ENCODE assay signal across 10 cellular contexts in the genomic region with DNA sequence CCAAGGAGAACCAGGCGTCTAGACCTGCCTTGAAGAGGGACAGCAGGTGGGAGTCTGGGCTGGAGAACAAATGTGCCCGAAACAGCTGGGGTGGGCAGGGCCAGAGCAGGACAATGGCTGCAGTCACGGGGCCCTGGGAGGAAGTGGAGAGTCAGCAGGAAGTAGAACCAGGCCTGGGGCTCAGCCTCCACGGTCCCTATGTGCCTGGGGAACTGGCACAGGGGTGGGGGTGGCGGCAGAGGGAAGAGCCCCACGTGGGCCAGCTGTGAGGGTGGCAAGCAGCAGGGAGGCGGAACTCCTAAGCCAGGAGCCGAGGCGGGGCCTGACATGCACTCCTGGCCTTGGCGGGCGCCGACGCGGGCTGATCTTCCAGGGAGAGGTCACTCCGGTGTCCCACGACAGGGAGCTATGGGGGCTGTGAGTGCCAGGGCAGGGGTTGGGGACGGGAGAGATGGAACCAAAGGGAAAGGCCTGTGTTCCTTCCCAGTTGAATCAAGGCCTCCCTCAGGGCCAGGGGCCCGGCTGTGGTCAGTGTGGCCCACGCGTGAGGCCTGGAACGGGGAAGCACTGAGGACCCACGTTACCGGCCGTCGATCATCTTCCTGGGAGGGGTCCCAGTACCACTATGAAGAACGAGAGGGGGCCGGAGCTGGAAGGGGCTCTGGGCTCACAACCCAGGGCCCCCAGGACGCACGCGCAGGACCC. TPM values are rescaled to one million over a fixed set of nuclear protein-coding genes. Genes with fewer than 3 reads are reported as not detected.
DNase-seq lines count a peak whose midpoint lies in the region; TF ChIP-seq lines count a peak whose summit lies in the region.
"Had no signal": no experiment of that assay in that cellular context is flagged by ENCODE, and none has a peak within 500 bp of the region (broad histone marks: within the 10 kb centered on the region; RNA-seq: fewer than 3 reads in every experiment).

No MANE protein-coding gene starts in this region.

- peak overlapping the region; percentile 65 for H3K56ac ChIP-seq in mesendoderm (ENCODE audit: low read length)

- H3K4me3 ChIP-seq in mesendoderm (ENCODE audit: low read length), result no peak overlapping the region

- H3K27ac ChIP-seq in mesendoderm (ENCODE audit: low read depth, low read length) (no peak overlapping the region), substantia nigra (ENCODE audit: low read depth, low read length, poor library complexity, severe bottlenecking) (peak overlapping the region; percentile 66)

- H3K18ac ChIP-seq in mesendoderm (ENCODE audit: low read length), result peak overlapping the region; percentile 7

- no peak overlapping the region for H3K9ac ChIP-seq in mesendoderm (ENCODE audit: low read length)

- no peak for TF ChIP-seq CTCF in endothelial cell (IDR thresholded peaks at IDR 0.05; ENCODE audit: unreplicated experiment)

- H3K4ac ChIP-seq in mesendoderm (ENCODE audit: low read depth, low read length), result no peak overlapping the region

- no peak overlapping the region for H4K5ac ChIP-seq in mesendoderm (ENCODE audit: low read length)

- H3K27ac Mint-ChIP-seq in endothelial cell (ENCODE audit: unreplicated experiment), result peak overlapping the region; percentile 89
- no peak overlapping the region for H3K27ac Mint-ChIP-seq in activated naive CD4-positive, alpha-beta T cell treated with anti-CD3 and anti-CD28 coated beads for 36 hours

- no peak overlapping the region for H2BK120ac ChIP-seq in mesendoderm (ENCODE audit: low read depth, low read length)

- WGBS in mesendoderm (ENCODE audit: extremely low coverage, insufficient coverage, low lambda C conversion rate), result no CpG with 5 or more reads among the region's 30 CpGs

- intact Hi-C loops in activated naive CD4-positive, alpha-beta T cell treated with anti-CD3 and anti-CD28 coated beads for 36 hours (cut with micrococcal nuclease), result no loop called here

- CTCF ChIA-PET in activated naive CD4-positive, alpha-beta T cell treated with anti-CD3 and anti-CD28 coated beads for 36 hours (lab: Charles Lee), result interaction anchor here (1.2 kb wide), 1 partner anchor 19 kb away, joined by 4 read pairs; no protein-coding TSS in a partner anchor

- H4K8ac ChIP-seq in mesendoderm (ENCODE audit: low read depth, low read length), result no peak overlapping the region

- H3K4me3 Mint-ChIP-seq in endothelial cell (ENCODE audit: unreplicated experiment), result no peak overlapping the region
- H3K4me3 Mint-ChIP-seq in activated naive CD4-positive, alpha-beta T cell treated with anti-CD3 and anti-CD28 coated beads for 36 hours, result no peak overlapping the region

- DNase-seq in NCI-H524 treated with DMSO at 0.1 percent for 48 hours (lab: John Stamatoyannopoulos, UW) (peak; percentile 64), endothelial cell (ENCODE audit: low spot score) (peak; percentile 62), mesendoderm (peak; percentile 47), substantia nigra (lab: John Stamatoyannopoulos, UW) (peak in 42 of 49 donors; percentile 12 to 84 (median 61)), GOT3 (lab: John Stamatoyannopoulos, UW) (no peak), HuH-7 (ENCODE audit: low spot score) (no peak)
- DNase-seq in activated naive CD4-positive, alpha-beta T cell treated with anti-CD3 and anti-CD28 coated beads for 36 hours, result no peak
- DNase-seq in activated CD8-positive, alpha-beta memory T cell treated with anti-CD3 and anti-CD28 coated beads, Interleukin-2, amount 50 U/mL, for 48 hours, result no peak
- DNase-seq: activated T-cell treated with anti-CD3 and anti-CD28 coated beads, Interleukin-2, amount 50 U/mL, for 1 hour; NK-92 treated with Interleukin-12 subunit alpha and Interleukin-12 subunit beta, amount 100 ng/mL, for 24 hours had no signal

- H3K4me2 ChIP-seq in mesendoderm (ENCODE audit: low read length), result no peak overlapping the region

- no peaks in the 10 kb centered on the region for H3K36me3 ChIP-seq in mesendoderm (ENCODE audit: control insufficient read depth, insufficient read depth, low read length)

- no peak overlapping the region for H2BK15ac ChIP-seq in mesendoderm (replicated peaks; ENCODE audit: low read depth)

- H2BK5ac ChIP-seq in mesendoderm (ENCODE audit: low read length), result no peak overlapping the region

- H3K4me1 Mint-ChIP-seq in endothelial cell (ENCODE audit: unreplicated experiment), result peaks cover 16% of the 10 kb centered on the region
- H3K4me1 Mint-ChIP-seq in activated naive CD4-positive, alpha-beta T cell treated with anti-CD3 and anti-CD28 coated beads for 36 hours (ENCODE audit: low read depth), result no peaks in the 10 kb centered on the region

- H3K79me2 ChIP-seq in mesendoderm (ENCODE audit: control insufficient read depth, insufficient read depth, low read length), result no peaks in the 10 kb centered on the region

- no peak overlapping the region for H3K23ac ChIP-seq in mesendoderm (ENCODE audit: low read length)

- H3K4me1 ChIP-seq in mesendoderm (ENCODE audit: control insufficient read depth, low read depth, low read length), result peaks cover 3% of the 10 kb centered on the region

- no peaks in the 10 kb centered on the region for H3K27me3 ChIP-seq in mesendoderm (ENCODE audit: insufficient read depth, low read length, poor library complexity)

- peaks cover 7% of the 10 kb centered on the region for H3K27me3 Mint-ChIP-seq in endothelial cell (ENCODE audit: unreplicated experiment)
- H3K27me3 Mint-ChIP-seq in activated naive CD4-positive, alpha-beta T cell treated with anti-CD3 and anti-CD28 coated beads for 36 hours (ENCODE audit: low read depth), result no peaks in the 10 kb centered on the region

- H2AK5ac ChIP-seq in mesendoderm (ENCODE audit: low read length), result no peak overlapping the region

- no peaks in the 10 kb centered on the region for H3K79me1 ChIP-seq in mesendoderm (ENCODE audit: low read length)

- H3K9me3 Mint-ChIP-seq in endothelial cell (ENCODE audit: unreplicated experiment), result no peaks in the 10 kb centered on the region
- no peaks in the 10 kb centered on the region for H3K9me3 Mint-ChIP-seq in activated naive CD4-positive, alpha-beta T cell treated with anti-CD3 and anti-CD28 coated beads for 36 hours

- peaks cover 11% of the 10 kb centered on the region for H3K36me3 Mint-ChIP-seq in endothelial cell (ENCODE audit: low read depth, unreplicated experiment)
- peaks cover 5% of the 10 kb centered on the region for H3K36me3 Mint-ChIP-seq in activated naive CD4-positive, alpha-beta T cell treated with anti-CD3 and anti-CD28 coated beads for 36 hours (ENCODE audit: low read depth)

RNA-seq across cellular contexts. Expression of a gene that starts 42.7 kb away (rescaled TPM):
- 17.1 TPM for total RNA-seq in endothelial cell (ENCODE audit: unreplicated experiment)
- polyA plus RNA-seq in mesendoderm (2013, experiment 1 of 2), result 16.4 TPM
- polyA plus RNA-seq in mesendoderm (2013, experiment 2 of 2), result 16.9 TPM
- 1 to 10 TPM; 7.3 to 7.4 TPM for total RNA-seq in activated naive CD4-positive, alpha-beta T cell treated with anti-CD3 and anti-CD28 coated beads for 36 hours

Comparison
In these comparisons a context has a peak if more than half of its experiments do, and no peak if none do; other contexts are left out.
1. DNase-seq: peak in NCI-H524 treated with DMSO at 0.1 percent for 48 hours (single experiment), endothelial cell (single experiment), mesendoderm (single experiment) and substantia nigra (42 of 49); none in activated naive CD4-positive, alpha-beta T cell treated with anti-CD3 and anti-CD28 coated beads for 36 hours (single experiment), GOT3 (single experiment), activated CD8-positive, alpha-beta memory T cell treated with anti-CD3 and anti-CD28 coated beads, Interleukin-2, amount 50 U/mL, for 48 hours (single experiment) and HuH-7 (single experiment).